ENCODE assay signal across 8 cellular contexts in the genomic region with DNA sequence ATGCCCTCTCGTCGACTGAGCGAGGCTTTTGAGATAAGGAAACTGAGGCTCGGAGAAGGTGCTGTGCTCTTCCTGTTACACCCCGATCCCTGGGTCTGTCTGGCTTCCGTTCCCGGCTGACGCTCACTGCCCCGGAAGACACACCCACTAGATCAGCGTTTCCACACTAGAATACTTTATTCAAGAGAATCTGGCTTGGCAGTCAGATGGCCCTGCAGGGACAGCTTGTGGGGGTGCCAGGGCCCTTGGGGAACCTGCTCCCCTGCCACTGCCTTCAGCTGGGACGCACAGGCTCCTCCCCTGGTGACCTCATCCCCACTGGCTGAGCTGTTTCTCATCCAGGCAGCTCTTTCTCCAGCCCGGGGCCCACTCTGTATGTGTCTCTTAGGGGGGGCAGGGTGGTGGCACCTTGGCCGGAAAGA. TPM values are rescaled to one million over a fixed set of nuclear protein-coding genes. Genes with fewer than 3 reads are reported as not detected.
DNase-seq lines count a peak whose midpoint lies in the region; ATAC-seq and TF ChIP-seq lines count a peak whose summit lies in the region.

No MANE protein-coding gene starts in this region.

- H3K9me3 Mint-ChIP-seq in nephron progenitor cell = no peaks in the 10 kb centered on the region

- ATAC-seq in GM18499 (IDR thresholded peaks at IDR 0.05; ENCODE audit: insufficient read depth, unreplicated experiment) = peak; percentile 34

- H3K27me3 Mint-ChIP-seq in nephron progenitor cell (ENCODE audit: low read depth, poor library complexity) = no peaks in the 10 kb centered on the region

- H3K27ac Mint-ChIP-seq in nephron progenitor cell = peak overlapping the region; percentile 59

- H3K36me3 Mint-ChIP-seq in nephron progenitor cell (ENCODE audit: low read depth) = no peaks in the 10 kb centered on the region

- H3K4me3 Mint-ChIP-seq in nephron progenitor cell = no peak overlapping the region

- peak overlapping the region; percentile 56 for H3K27ac ChIP-seq in effector memory CD4-positive, alpha-beta T cell (ENCODE audit: insufficient read depth, low read length, poor library complexity, severe bottlenecking)
- H3K27ac ChIP-seq in temporal lobe (ENCODE audit: low read depth, low read length) = peak overlapping the region; percentile 58

- peaks cover 47% of the 10 kb centered on the region for H3K4me1 Mint-ChIP-seq in nephron progenitor cell

- H3K9me3 ChIP-seq in effector memory CD4-positive, alpha-beta T cell (ENCODE audit: control insufficient read depth, low read length) = no peaks in the 10 kb centered on the region

- DNase-seq in HK-2 (ENCODE audit: unreplicated experiment) (peak; percentile 33), nephron progenitor cell (no peak), SK-N-DZ (ENCODE audit: low spot score) (no peak)
- DNase-seq in activated CD4-positive, alpha-beta T cell treated with anti-CD3 and anti-CD28 coated beads, Interleukin-2, amount 50 U/mL, for 48 hours = peak; percentile 66 to 73
- DNase-seq in effector memory CD4-positive, alpha-beta T cell = peak in 2 of 3 donors; percentile 15 to 37
- no peak for DNase-seq in effector CD8-positive, alpha-beta T cell (lab: John Stamatoyannopoulos, UW)

- no peaks in the 10 kb centered on the region for H3K36me3 ChIP-seq in effector memory CD4-positive, alpha-beta T cell (ENCODE audit: control insufficient read depth, insufficient read depth, low read length)

- H3K4me1 ChIP-seq in effector memory CD4-positive, alpha-beta T cell (ENCODE audit: control insufficient read depth, insufficient read depth, low read length, poor library complexity, severe bottlenecking) = peaks cover 26% of the 10 kb centered on the region

- peak overlapping the region; percentile 32 for H3K4me3 ChIP-seq in effector memory CD4-positive, alpha-beta T cell (ENCODE audit: insufficient read depth, low read depth, low read length, poor library complexity, severe bottlenecking)

- no peaks in the 10 kb centered on the region for H3K27me3 ChIP-seq in effector memory CD4-positive, alpha-beta T cell (replicated peaks; ENCODE audit: control insufficient read depth, insufficient read depth, low read length, poor library complexity, severe bottlenecking)

- TF ChIP-seq CTCF in nephron progenitor cell (IDR thresholded peaks at IDR 0.05) = no peak

RNA-seq across cellular contexts. Expression of a gene that starts 13.7 kb away (rescaled TPM):
- 1.7 TPM for total RNA-seq in temporal lobe
- 41.3 and 45.9 TPM in 2 replicates for polyA plus RNA-seq in SK-N-DZ (2014; cell fraction: cytosol; rRNA removed)
- polyA plus RNA-seq in SK-N-DZ (2014; cell fraction: nucleus; rRNA removed) = 19.9 and 28.4 TPM in 2 replicates

RNA-seq across cellular contexts. Expression of a gene that starts 18.6 kb away (rescaled TPM):
- total RNA-seq in temporal lobe = 18.4 TPM
- polyA plus RNA-seq in SK-N-DZ (2014; cell fraction: cytosol; rRNA removed) = 19.0 and 27.3 TPM in 2 replicates
- polyA plus RNA-seq in SK-N-DZ (2014; cell fraction: nucleus; rRNA removed) = 72.4 and 86.5 TPM in 2 replicates

RNA-seq across cellular contexts. Expression of a gene that starts 60.0 kb away (rescaled TPM):
- 30.7 TPM for total RNA-seq in temporal lobe
- polyA plus RNA-seq in SK-N-DZ (2014; cell fraction: cytosol; rRNA removed) = 49.6 and 54.2 TPM in 2 replicates
- 75.1 and 106 TPM in 2 replicates for polyA plus RNA-seq in SK-N-DZ (2014; cell fraction: nucleus; rRNA removed)

Comparison
In these comparisons a context has a peak if more than half of its experiments do, and no peak if none do; other contexts are left out.
1. DNase-seq: peak in HK-2 (single experiment), activated CD4-positive, alpha-beta T cell treated with anti-CD3 and anti-CD28 coated beads, Interleukin-2, amount 50 U/mL, for 48 hours (2 of 2) and effector memory CD4-positive, alpha-beta T cell (2 of 3); none in nephron progenitor cell (single experiment), SK-N-DZ (single experiment) and effector CD8-positive, alpha-beta T cell (single experiment).